In the genomic region with DNA sequence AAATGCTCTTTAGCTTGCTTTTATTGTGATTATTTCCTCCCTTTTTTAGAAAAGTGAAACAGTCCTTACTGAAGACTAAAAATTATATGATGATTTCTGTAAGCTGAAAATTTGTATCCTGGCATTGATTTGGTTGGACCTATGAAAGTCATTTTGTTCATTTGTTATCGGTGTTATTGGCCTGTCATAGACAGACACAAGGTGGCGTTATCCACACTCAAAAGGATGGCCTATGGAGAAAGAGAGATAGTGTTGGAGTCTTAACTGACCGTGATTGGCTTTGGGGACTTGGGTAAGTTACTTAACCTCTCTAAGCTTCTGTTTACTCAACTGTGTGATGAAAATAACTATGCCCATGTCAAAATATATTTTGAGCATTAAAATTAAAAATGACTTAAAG, we compare ENCODE assay signal across 8 cellular contexts.
DNase-seq lines count a peak whose midpoint lies in the region; ATAC-seq and TF ChIP-seq lines count a peak whose summit lies in the region.

No MANE protein-coding gene starts in this region.

- H3K27ac Mint-ChIP-seq in activated T-helper 1 cell treated with anti-CD3 and anti-CD28 coated beads, Interleukin-12 subunit alpha, Interleukin-12 subunit beta, Interleukin-2, Interleukin-4 antibody, amounts not matched to agents 30 ng/mL and 10 ng/mL and 1 ng/mL, durations not matched to agents 14 hours and 24 hours and 36 hours, result no peak overlapping the region
- no peak overlapping the region for H3K27ac Mint-ChIP-seq in activated T-cell treated with anti-CD3 and anti-CD28 coated beads, Interleukin-2, amount 50 U/mL, for 24 hours

- no peaks in the 10 kb centered on the region for H3K36me3 Mint-ChIP-seq in activated T-helper 1 cell treated with anti-CD3 and anti-CD28 coated beads, Interleukin-12 subunit alpha, Interleukin-12 subunit beta, Interleukin-2, Interleukin-4 antibody, amounts not matched to agents 30 ng/mL and 10 ng/mL and 1 ng/mL, durations not matched to agents 14 hours and 24 hours and 36 hours (ENCODE audit: low read depth)
- H3K36me3 Mint-ChIP-seq in activated T-cell treated with anti-CD3 and anti-CD28 coated beads, Interleukin-2, amount 50 U/mL, for 24 hours (ENCODE audit: low read depth), result no peaks in the 10 kb centered on the region

- ATAC-seq in HG03066 (IDR thresholded peaks at IDR 0.05; ENCODE audit: low read depth, unreplicated experiment) (peak; percentile 58), upper lobe of right lung (no peak), HG03520 (IDR thresholded peaks at IDR 0.05; ENCODE audit: unreplicated experiment) (no peak)

- TF ChIP-seq CTCF in upper lobe of right lung (IDR thresholded peaks at IDR 0.05), result peak; percentile 46

- intact Hi-C loops in upper lobe of right lung (cut with DNase I), result no loop called here
- intact Hi-C loops in activated T-helper 1 cell treated with anti-CD3 and anti-CD28 coated beads, Interleukin-12 subunit alpha, Interleukin-12 subunit beta, Interleukin-2, Interleukin-4 antibody, amounts not matched to agents 30 ng/mL and 10 ng/mL and 1 ng/mL, durations not matched to agents 14 hours and 24 hours and 36 hours (cut with micrococcal nuclease), result no loop called here

- H3K36me3 ChIP-seq in upper lobe of right lung, result no peaks in the 10 kb centered on the region

- DNase-seq in DMS 273 treated with DMSO at 0.1 percent for 48 hours (lab: John Stamatoyannopoulos, UW) (peak; percentile 63), NCI-H82 (lab: John Stamatoyannopoulos, UW) (peak; percentile 93), erythroblast (lab: John Stamatoyannopoulos, UW) (peak; percentile 20 to 21), upper lobe of right lung (no peak)
- no peak for DNase-seq in activated T-helper 1 cell treated with anti-CD3 and anti-CD28 coated beads, Interleukin-12 subunit alpha, Interleukin-12 subunit beta, Interleukin-2, Interleukin-4 antibody, amounts not matched to agents 30 ng/mL and 10 ng/mL and 1 ng/mL, durations not matched to agents 14 hours and 24 hours and 36 hours (ENCODE audit: low spot score)
- no peak for DNase-seq in activated T-cell treated with anti-CD3 and anti-CD28 coated beads, Interleukin-2, amount 50 U/mL, for 24 hours

- no peaks in the 10 kb centered on the region for H3K9me3 ChIP-seq in upper lobe of right lung

- H3K4me1 ChIP-seq in upper lobe of right lung, result no peaks in the 10 kb centered on the region

- no peaks in the 10 kb centered on the region for H3K4me1 Mint-ChIP-seq in activated T-helper 1 cell treated with anti-CD3 and anti-CD28 coated beads, Interleukin-12 subunit alpha, Interleukin-12 subunit beta, Interleukin-2, Interleukin-4 antibody, amounts not matched to agents 30 ng/mL and 10 ng/mL and 1 ng/mL, durations not matched to agents 14 hours and 24 hours and 36 hours (ENCODE audit: low read depth)
- H3K4me1 Mint-ChIP-seq in activated T-cell treated with anti-CD3 and anti-CD28 coated beads, Interleukin-2, amount 50 U/mL, for 24 hours (ENCODE audit: low read depth), result no peaks in the 10 kb centered on the region

- no peak overlapping the region for H3K4me3 ChIP-seq in upper lobe of right lung

- H3K4me3 Mint-ChIP-seq in activated T-helper 1 cell treated with anti-CD3 and anti-CD28 coated beads, Interleukin-12 subunit alpha, Interleukin-12 subunit beta, Interleukin-2, Interleukin-4 antibody, amounts not matched to agents 30 ng/mL and 10 ng/mL and 1 ng/mL, durations not matched to agents 14 hours and 24 hours and 36 hours, result no peak overlapping the region
- H3K4me3 Mint-ChIP-seq in activated T-cell treated with anti-CD3 and anti-CD28 coated beads, Interleukin-2, amount 50 U/mL, for 24 hours, result no peak overlapping the region

- no peak for TF ChIP-seq POLR2A in erythroblast (IDR thresholded peaks at IDR 0.05; ENCODE audit: low read length)

- no peak overlapping the region for H3K27ac ChIP-seq in upper lobe of right lung

- H3K9me3 Mint-ChIP-seq in activated T-helper 1 cell treated with anti-CD3 and anti-CD28 coated beads, Interleukin-12 subunit alpha, Interleukin-12 subunit beta, Interleukin-2, Interleukin-4 antibody, amounts not matched to agents 30 ng/mL and 10 ng/mL and 1 ng/mL, durations not matched to agents 14 hours and 24 hours and 36 hours, result no peaks in the 10 kb centered on the region
- no peaks in the 10 kb centered on the region for H3K9me3 Mint-ChIP-seq in activated T-cell treated with anti-CD3 and anti-CD28 coated beads, Interleukin-2, amount 50 U/mL, for 24 hours

- H3K27me3 Mint-ChIP-seq in activated T-helper 1 cell treated with anti-CD3 and anti-CD28 coated beads, Interleukin-12 subunit alpha, Interleukin-12 subunit beta, Interleukin-2, Interleukin-4 antibody, amounts not matched to agents 30 ng/mL and 10 ng/mL and 1 ng/mL, durations not matched to agents 14 hours and 24 hours and 36 hours (ENCODE audit: insufficient read depth), result no peaks in the 10 kb centered on the region
- no peaks in the 10 kb centered on the region for H3K27me3 Mint-ChIP-seq in activated T-cell treated with anti-CD3 and anti-CD28 coated beads, Interleukin-2, amount 50 U/mL, for 24 hours

- no peaks in the 10 kb centered on the region for H3K27me3 ChIP-seq in upper lobe of right lung

Comparison
In these comparisons a context has a peak if more than half of its experiments do, and no peak if none do; other contexts are left out.
1. DNase-seq: peak in DMS 273 treated with DMSO at 0.1 percent for 48 hours (single experiment), NCI-H82 (single experiment) and erythroblast (2 of 2); none in upper lobe of right lung (single experiment), activated T-helper 1 cell treated with anti-CD3 and anti-CD28 coated beads, Interleukin-12 subunit alpha, Interleukin-12 subunit beta, Interleukin-2, Interleukin-4 antibody, amounts not matched to agents 30 ng/mL and 10 ng/mL and 1 ng/mL, durations not matched to agents 14 hours and 24 hours and 36 hours (single experiment) and activated T-cell treated with anti-CD3 and anti-CD28 coated beads, Interleukin-2, amount 50 U/mL, for 24 hours (single experiment).